ENCODE assay signal across 18 cellular contexts in the genomic region with DNA sequence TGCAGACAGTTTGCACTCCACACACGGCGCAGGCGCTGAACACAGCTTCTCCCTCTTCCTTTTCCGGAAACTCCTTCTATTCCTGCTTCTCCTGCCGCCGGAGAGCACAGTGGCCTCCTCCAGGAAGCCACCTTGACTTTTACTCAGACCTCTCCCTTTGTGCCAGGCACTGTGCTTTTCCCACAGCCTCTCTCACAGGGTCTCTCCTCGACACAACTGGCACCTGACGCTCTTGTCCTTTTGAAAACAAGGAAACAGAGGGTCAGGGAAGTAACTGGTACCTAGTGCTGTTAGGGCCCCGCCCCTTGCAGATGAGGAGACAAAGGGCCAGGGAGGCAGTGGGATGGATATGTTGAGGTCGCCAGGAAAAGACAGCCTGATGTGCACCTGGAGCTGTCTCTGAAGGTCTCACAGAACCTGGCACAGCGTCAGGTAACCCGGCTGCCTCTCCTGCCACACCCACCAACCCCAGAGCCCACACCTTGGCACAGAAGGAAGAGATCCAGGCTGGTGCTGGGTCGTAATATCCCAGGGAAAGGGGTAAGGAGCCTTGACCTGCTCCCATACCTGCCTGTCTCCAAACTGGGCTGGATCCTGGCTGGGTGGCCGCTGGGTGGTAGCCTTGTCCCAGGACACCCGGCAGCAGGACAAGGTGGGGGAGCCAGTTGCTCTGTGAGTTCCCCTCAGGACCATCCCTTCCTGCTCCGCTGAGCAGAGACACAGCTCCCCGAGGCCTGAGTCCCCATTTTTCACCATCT. TPM values are rescaled to one million over a fixed set of nuclear protein-coding genes. Genes with fewer than 3 reads are reported as not detected.
DNase-seq lines count a peak whose midpoint lies in the region; ATAC-seq and TF ChIP-seq lines count a peak whose summit lies in the region.
"Had no signal": no experiment of that assay in that cellular context is flagged by ENCODE, and none has a peak within 500 bp of the region (broad histone marks: within the 10 kb centered on the region; RNA-seq: fewer than 3 reads in every experiment).

No MANE protein-coding gene starts in this region.

- DNase-seq in activated CD4-positive, alpha-beta T cell treated with anti-CD3 and anti-CD28 coated beads, Interleukin-2, amount 10 ng/mL, durations not matched to agents 24 days and 14 days, result no peak
- no peak for DNase-seq in activated CD4-positive, alpha-beta T cell treated with anti-CD3 and anti-CD28 coated beads, Interleukin-2, amount 50 U/mL, for 4 hours
- DNase-seq in WTC11 (ENCODE audit: low spot score), result no peak
- DNase-seq in mesothelial cell of epicardium (ENCODE audit: low spot score in 2 of 2, unreplicated experiment in 2 of 2), result no peak
- DNase-seq in type B pancreatic cell (ENCODE audit: extremely low spot score, unreplicated experiment), result no peak
- no peak for DNase-seq in 8988T
- no peak for DNase-seq in NCI-H226
- DNase-seq: activated CD4-positive, alpha-beta T cell treated with anti-CD3 and anti-CD28 coated beads for 36 hours; CD4-positive, alpha-beta T cell; DND-41; foreskin melanocyte; NCI-H1092 treated with DMSO at 0.1 percent for 48 hours; NK-92 treated with Interleukin-12 subunit alpha and Interleukin-12 subunit beta, amount 100 ng/mL, for 24 hours; RPMI8226; stimulated activated CD8-positive, alpha-beta memory T cell treated with anti-CD3 and anti-CD28 coated beads, Interleukin-4, amount 100 ng/mL, for 48 hours had no signal

- peaks cover 2% of the 10 kb centered on the region for H3K27me3 Mint-ChIP-seq in activated CD4-positive, alpha-beta T cell treated with anti-CD3 and anti-CD28 coated beads, Interleukin-2, amount 10 ng/mL, durations not matched to agents 24 days and 14 days
- H3K27me3 Mint-ChIP-seq in WTC11 (ENCODE audit: low read depth), result no peaks in the 10 kb centered on the region
- H3K27me3 Mint-ChIP-seq in mesothelial cell of epicardium (ENCODE audit: low read depth), result no peaks in the 10 kb centered on the region
- H3K27me3 Mint-ChIP-seq in type B pancreatic cell, result no peaks in the 10 kb centered on the region

- H3K27ac Mint-ChIP-seq in activated CD4-positive, alpha-beta T cell treated with anti-CD3 and anti-CD28 coated beads, Interleukin-2, amount 10 ng/mL, durations not matched to agents 24 days and 14 days, result peak overlapping the region; percentile 51
- H3K27ac Mint-ChIP-seq in WTC11 (no peak overlapping the region), mesothelial cell of epicardium (peak overlapping the region; percentile 80), type B pancreatic cell (peak overlapping the region; percentile 26)
- H3K27ac Mint-ChIP-seq: activated CD4-positive, alpha-beta T cell treated with anti-CD3 and anti-CD28 coated beads for 36 hours; activated T-helper 17 cell treated with anti-CD3 and anti-CD28 coated beads, Interleukin-2, amount 50 U/mL, for 72 hours; CD4-positive, alpha-beta T cell; dendritic cell treated with granulocyte-macrophage colony-stimulating factor and Interleukin-4, amounts not matched to agents 40 ng/mL and 50 ng/mL, for 4 days had no signal

- H3K36me3 Mint-ChIP-seq in activated CD4-positive, alpha-beta T cell treated with anti-CD3 and anti-CD28 coated beads, Interleukin-2, amount 10 ng/mL, durations not matched to agents 24 days and 14 days (ENCODE audit: low read depth), result no peaks in the 10 kb centered on the region
- H3K36me3 Mint-ChIP-seq in WTC11, result no peaks in the 10 kb centered on the region
- H3K36me3 Mint-ChIP-seq in mesothelial cell of epicardium, result no peaks in the 10 kb centered on the region
- no peaks in the 10 kb centered on the region for H3K36me3 Mint-ChIP-seq in type B pancreatic cell

- CTCF ChIA-PET in WTC11 (lab: Charles Lee), result interaction anchor here (1.2 to 2.3 kb wide), 5 partner anchors 17 to 86 kb away, joined by 3 to 12 read pairs (median 8); no protein-coding TSS in a partner anchor

- no peaks in the 10 kb centered on the region for H3K9me3 Mint-ChIP-seq in activated CD4-positive, alpha-beta T cell treated with anti-CD3 and anti-CD28 coated beads, Interleukin-2, amount 10 ng/mL, durations not matched to agents 24 days and 14 days
- no peaks in the 10 kb centered on the region for H3K9me3 Mint-ChIP-seq in WTC11
- no peaks in the 10 kb centered on the region for H3K9me3 Mint-ChIP-seq in mesothelial cell of epicardium
- no peaks in the 10 kb centered on the region for H3K9me3 Mint-ChIP-seq in type B pancreatic cell
- H3K9me3 Mint-ChIP-seq: activated T-helper 17 cell treated with anti-CD3 and anti-CD28 coated beads, Interleukin-2, amount 50 U/mL, for 72 hours; CD4-positive, alpha-beta T cell; dendritic cell treated with granulocyte-macrophage colony-stimulating factor and Interleukin-4, amounts not matched to agents 40 ng/mL and 50 ng/mL, for 4 days had no signal

- POLR2A ChIA-PET in WTC11 (lab: Charles Lee), result no interaction called here

- no peak overlapping the region for H3K4me3 Mint-ChIP-seq in activated CD4-positive, alpha-beta T cell treated with anti-CD3 and anti-CD28 coated beads, Interleukin-2, amount 10 ng/mL, durations not matched to agents 24 days and 14 days
- no peak overlapping the region for H3K4me3 Mint-ChIP-seq in WTC11
- H3K4me3 Mint-ChIP-seq in mesothelial cell of epicardium, result no peak overlapping the region
- H3K4me3 Mint-ChIP-seq in type B pancreatic cell, result peak overlapping the region; percentile 36
- H3K4me3 Mint-ChIP-seq: activated CD4-positive, alpha-beta T cell treated with anti-CD3 and anti-CD28 coated beads for 36 hours; activated T-helper 17 cell treated with anti-CD3 and anti-CD28 coated beads, Interleukin-2, amount 50 U/mL, for 72 hours; CD4-positive, alpha-beta T cell; dendritic cell treated with granulocyte-macrophage colony-stimulating factor and Interleukin-4, amounts not matched to agents 40 ng/mL and 50 ng/mL, for 4 days had no signal

- intact Hi-C loops in activated CD4-positive, alpha-beta T cell treated with anti-CD3 and anti-CD28 coated beads, Interleukin-2, amount 10 ng/mL, durations not matched to agents 24 days and 14 days (cut with micrococcal nuclease), result no loop called here

- TF ChIP-seq CTCF in WTC11 (IDR thresholded peaks at IDR 0.05) (no peak), mesothelial cell of epicardium (IDR thresholded peaks at IDR 0.05; ENCODE audit: unreplicated experiment) (no peak), type B pancreatic cell (conservative IDR thresholded peaks at IDR 0.05) (no peak)

- peaks cover 3% of the 10 kb centered on the region for H3K4me1 Mint-ChIP-seq in activated CD4-positive, alpha-beta T cell treated with anti-CD3 and anti-CD28 coated beads, Interleukin-2, amount 10 ng/mL, durations not matched to agents 24 days and 14 days
- H3K4me1 Mint-ChIP-seq in WTC11 (peaks cover 15% of the 10 kb centered on the region), mesothelial cell of epicardium (peaks cover 20% of the 10 kb centered on the region), type B pancreatic cell (ENCODE audit: unreplicated experiment) (peaks cover 16% of the 10 kb centered on the region)
- H3K4me1 Mint-ChIP-seq: activated CD4-positive, alpha-beta T cell treated with anti-CD3 and anti-CD28 coated beads for 36 hours; activated T-helper 17 cell treated with anti-CD3 and anti-CD28 coated beads, Interleukin-2, amount 50 U/mL, for 72 hours had no signal

- ATAC-seq in WTC11 (peak; percentile 37), HG03439 (IDR thresholded peaks at IDR 0.05; ENCODE audit: unreplicated experiment) (no peak)
- ATAC-seq: activated CD4-positive, alpha-beta T cell treated with anti-CD3 and anti-CD28 coated beads for 36 hours; activated T-helper 17 cell treated with anti-CD3 and anti-CD28 coated beads, Interleukin-2, amount 50 U/mL, for 72 hours had no signal

TF ChIP-seq in WTC11, 78 proteins besides CTCF, POLR2A, EP300 and RAD21 (continues in another document):
- TF ChIP-seq GRHL2 (CRISPR knock-in tag; IDR thresholded peaks at IDR 0.05; ENCODE audit: insufficient replicate concordance, severe bottlenecking) (no peak), USF1 (CRISPR knock-in tag; IDR thresholded peaks at IDR 0.05) (no peak), ZNF671 (CRISPR knock-in tag; IDR thresholded peaks at IDR 0.05) (no peak), SMAD3 (CRISPR knock-in tag; IDR thresholded peaks at IDR 0.05; ENCODE audit: borderline replicate concordance) (no peak), ZNF232 (CRISPR knock-in tag; IDR thresholded peaks at IDR 0.05) (no peak), JAZF1 (CRISPR knock-in tag; IDR thresholded peaks at IDR 0.05) (no peak), ZNF416 (CRISPR knock-in tag; IDR thresholded peaks at IDR 0.05) (no peak)
- TF ChIP-seq, protein P1, sequence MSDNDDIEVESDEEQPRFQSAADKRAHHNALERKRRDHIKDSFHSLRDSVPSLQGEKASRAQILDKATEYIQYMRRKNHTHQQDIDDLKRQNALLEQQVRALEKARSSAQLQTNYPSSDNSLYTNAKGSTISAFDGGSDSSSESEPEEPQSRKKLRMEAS (CRISPR knock-in tag; IDR thresholded peaks at IDR 0.05), result no peak

RNA-seq across cellular contexts. Expression of gene UBE2V1, which starts 59.0 kb away (rescaled TPM):
- 142 and 153 TPM in 2 replicates for total RNA-seq in activated CD4-positive, alpha-beta T cell treated with anti-CD3 and anti-CD28 coated beads, Interleukin-2, amount 10 ng/mL, durations not matched to agents 24 days and 14 days
- total RNA-seq in WTC11 (2021) (132 to 146 TPM (median 144 TPM) in 3 replicates), mesothelial cell of epicardium (134 to 139 TPM (median 138 TPM) in 3 replicates), type B pancreatic cell (ENCODE audit: low replicate concordance) (90.5 and 117 TPM in 2 replicates)
